Comparison of ENCODE assay signal across 21 cellular contexts in the genomic region with DNA sequence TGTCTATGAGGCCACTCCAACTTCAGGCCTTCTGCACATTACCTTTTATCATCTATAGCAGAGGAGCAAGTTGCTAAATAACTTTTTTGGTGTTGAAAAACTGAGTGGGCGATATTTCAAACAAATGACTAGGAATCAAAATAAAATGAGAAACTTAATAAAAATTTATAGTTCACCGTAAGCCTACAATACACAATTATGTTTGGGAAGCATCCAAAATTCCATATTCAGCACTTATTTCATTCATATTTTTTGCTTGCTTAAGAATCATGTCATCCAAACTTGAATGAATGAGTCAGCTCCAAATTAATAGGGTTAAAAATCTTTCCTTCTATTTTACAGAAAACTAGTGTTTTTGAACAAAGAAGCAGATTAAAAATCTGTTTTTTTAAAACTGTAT.
A peak's percentile ranks its signal among the peaks of the same experiment; 100 is the strongest.
DNase-seq lines count a peak whose midpoint lies in the region; ATAC-seq, FAIRE-seq and TF ChIP-seq lines count a peak whose summit lies in the region.
"Had no signal": no experiment of that assay in that cellular context is flagged by ENCODE, and none has a peak within 500 bp of the region (broad histone marks: within the 10 kb centered on the region; RNA-seq: fewer than 3 reads in every experiment).

No MANE protein-coding gene starts in this region.

- H3K36me3 Mint-ChIP-seq in astrocyte (ENCODE audit: low read depth, unreplicated experiment), result peaks cover 6% of the 10 kb centered on the region
- H3K36me3 Mint-ChIP-seq in stimulated activated naive B cell treated with anti-CD40 and anti-IgM and Interleukin-4, amounts not matched to agents 10 μg/mL and 1 μg/mL and 100 μg/mL, for 72 hours, result no peaks in the 10 kb centered on the region
- H3K36me3 Mint-ChIP-seq: activated naive CD8-positive, alpha-beta T cell had no signal

- H3K9ac ChIP-seq in GM23248 (no peak overlapping the region), astrocyte (ENCODE audit: low read length) (no peak overlapping the region), fibroblast of lung (ENCODE audit: insufficient read depth, low read length) (no peak overlapping the region)
- H3K9ac ChIP-seq: neural progenitor cell had no signal

- H3K4me2 ChIP-seq in GM23248 (ENCODE audit: unreplicated experiment) (no peak overlapping the region), astrocyte (ENCODE audit: low read length) (no peak overlapping the region), fibroblast of lung (ENCODE audit: extremely low read depth, insufficient read depth, low read length) (no peak overlapping the region)
- H3K4me2 ChIP-seq: neural progenitor cell had no signal

- peak; percentile 44 for DNase-seq in GM23248
- DNase-seq in astrocyte (ENCODE audit: low read depth), result peak; percentile 62
- DNase-seq in fibroblast of lung (ENCODE audit: low read depth in 2 of 2), result peak; percentile 73 to 85
- peak; percentile 72 for DNase-seq in stromal cell of bone marrow (ENCODE audit: low read depth)
- DNase-seq in stimulated activated naive B cell treated with anti-CD40 and anti-IgM and Interleukin-4, amounts not matched to agents 10 μg/mL and 1 μg/mL and 100 μg/mL, for 72 hours, result no peak
- DNase-seq in left colon, result no peak
- no peak for DNase-seq in activated CD4-positive, CD25-positive, alpha-beta regulatory T cell (lab: John Stamatoyannopoulos, UW)
- DNase-seq: activated CD4-positive, alpha-beta T cell treated with anti-CD3 and anti-CD28 coated beads, Interleukin-2, amount 50 U/mL, for 4 hours; effector CD8-positive, alpha-beta T cell; heart left ventricle; Kasumi-1; NCI-H1048; NCI-H187; NCI-H2171 treated with DMSO at 0.1 percent for 48 hours; transverse colon had no signal

- FAIRE-seq in astrocyte (lab: Jason Lieb, UNC), result no peak
- FAIRE-seq: H54 had no signal

- H3K27me3 Mint-ChIP-seq in astrocyte (ENCODE audit: low read depth, unreplicated experiment), result no peaks in the 10 kb centered on the region
- H3K27me3 Mint-ChIP-seq in stimulated activated naive B cell treated with anti-CD40 and anti-IgM and Interleukin-4, amounts not matched to agents 10 μg/mL and 1 μg/mL and 100 μg/mL, for 72 hours, result no peaks in the 10 kb centered on the region

- H4K20me1 ChIP-seq in GM23248 (ENCODE audit: insufficient read depth), result no peaks in the 10 kb centered on the region
- no peaks in the 10 kb centered on the region for H4K20me1 ChIP-seq in astrocyte (ENCODE audit: insufficient read depth, low read length)
- no peaks in the 10 kb centered on the region for H4K20me1 ChIP-seq in fibroblast of lung (ENCODE audit: control insufficient read depth, extremely low read depth, insufficient read depth, low read length)

- no peak overlapping the region for H2AFZ ChIP-seq in GM23248
- no peak overlapping the region for H2AFZ ChIP-seq in astrocyte (ENCODE audit: low read depth, low read length)
- H2AFZ ChIP-seq in fibroblast of lung (ENCODE audit: low read length), result no peak overlapping the region
- H2AFZ ChIP-seq: neural progenitor cell had no signal

- in situ Hi-C loops in GM23248 (cut with MboI), result no loop called here

- no peak for ATAC-seq in stimulated activated naive B cell treated with anti-CD40 and anti-IgM and Interleukin-4, amounts not matched to agents 10 μg/mL and 1 μg/mL and 100 μg/mL, for 72 hours (replicated peaks)
- ATAC-seq in left colon, result no peak
- ATAC-seq: esophagus mucosa, heart left ventricle had no signal

- no peak overlapping the region for H3K27ac Mint-ChIP-seq in astrocyte (ENCODE audit: unreplicated experiment)
- H3K27ac Mint-ChIP-seq in stimulated activated naive B cell treated with anti-CD40 and anti-IgM and Interleukin-4, amounts not matched to agents 10 μg/mL and 1 μg/mL and 100 μg/mL, for 72 hours, result no peak overlapping the region
- H3K27ac Mint-ChIP-seq: activated naive CD8-positive, alpha-beta T cell; neural progenitor cell had no signal

- H3K79me2 ChIP-seq in GM23248 (ENCODE audit: insufficient read depth) (peaks cover 98% of the 10 kb centered on the region), astrocyte (ENCODE audit: insufficient read depth, low read length) (peaks cover 28% of the 10 kb centered on the region), fibroblast of lung (ENCODE audit: control insufficient read depth, insufficient read depth, low read length) (peaks cover 6% of the 10 kb centered on the region)

- H3K27me3 ChIP-seq in GM23248 (replicated peaks; ENCODE audit: insufficient read depth), result no peaks in the 10 kb centered on the region
- no peaks in the 10 kb centered on the region for H3K27me3 ChIP-seq in astrocyte (ENCODE audit: insufficient read depth, low read length)
- H3K27me3 ChIP-seq in fibroblast of lung (ENCODE audit: control insufficient read depth, insufficient read depth, low read length), result no peaks in the 10 kb centered on the region
- H3K27me3 ChIP-seq: heart left ventricle, neural progenitor cell, transverse colon had no signal

- H3K4me3 Mint-ChIP-seq in astrocyte (ENCODE audit: unreplicated experiment), result no peak overlapping the region
- H3K4me3 Mint-ChIP-seq in stimulated activated naive B cell treated with anti-CD40 and anti-IgM and Interleukin-4, amounts not matched to agents 10 μg/mL and 1 μg/mL and 100 μg/mL, for 72 hours, result no peak overlapping the region
- H3K4me3 Mint-ChIP-seq: activated naive CD8-positive, alpha-beta T cell; neural progenitor cell had no signal

- H3K9me2 ChIP-seq in GM23248 (ENCODE audit: insufficient read depth), result no peaks in the 10 kb centered on the region

- TF ChIP-seq CTCF in astrocyte (IDR thresholded peaks at IDR 0.05; ENCODE audit: insufficient read depth, low read depth, low read length) (no peak), fibroblast of lung (conservative IDR thresholded peaks at IDR 0.05 in 1 of 2, IDR thresholded peaks at IDR 0.05 in 1 of 2; ENCODE audit: low read depth in 1 of 2, low read length in 2 of 2) (no peak)

- no peaks in the 10 kb centered on the region for H3K9me3 ChIP-seq in GM23248 (ENCODE audit: low read depth)
- H3K9me3 ChIP-seq in astrocyte (ENCODE audit: insufficient read depth, low read depth, low read length), result no peaks in the 10 kb centered on the region
- no peaks in the 10 kb centered on the region for H3K9me3 ChIP-seq in fibroblast of lung (ENCODE audit: control insufficient read depth, insufficient read depth, low read depth, low read length)
- H3K9me3 ChIP-seq: heart left ventricle, prostate gland, transverse colon had no signal

- H3K4me1 Mint-ChIP-seq in astrocyte (ENCODE audit: low read depth, unreplicated experiment), result peaks cover 12% of the 10 kb centered on the region
- H3K4me1 Mint-ChIP-seq in stimulated activated naive B cell treated with anti-CD40 and anti-IgM and Interleukin-4, amounts not matched to agents 10 μg/mL and 1 μg/mL and 100 μg/mL, for 72 hours, result peaks cover 2 to 8% of the 10 kb centered on the region in 2 donors

- H3K36me3 ChIP-seq in GM23248 (ENCODE audit: low read depth) (peaks cover 75% of the 10 kb centered on the region), astrocyte (ENCODE audit: insufficient read depth, low read length) (peaks cover 37% of the 10 kb centered on the region), fibroblast of lung (ENCODE audit: control insufficient read depth, insufficient read depth, low read length) (no peaks in the 10 kb centered on the region)
- H3K36me3 ChIP-seq: neural progenitor cell, prostate gland had no signal

- intact Hi-C loops in left colon (cut with DNase I, micrococcal nuclease), result no loop called here

- H3K27ac ChIP-seq in GM23248 (0 out of 2 replicates have a peak overlapping the region, but pooled peaks have one; percentile 1), astrocyte (ENCODE audit: low read depth, low read length) (peak overlapping the region; percentile 32), fibroblast of lung (ENCODE audit: insufficient read depth, low read length) (peak overlapping the region; percentile 8)
- H3K27ac ChIP-seq: heart left ventricle, neural progenitor cell, prostate gland, transverse colon, VCaP had no signal

- H3K4me1 ChIP-seq in GM23248 (ENCODE audit: insufficient read depth) (peaks cover 47% of the 10 kb centered on the region), astrocyte (ENCODE audit: insufficient read depth, low read length) (peaks cover 16% of the 10 kb centered on the region), fibroblast of lung (ENCODE audit: control insufficient read depth, extremely low read depth, insufficient read depth, low read length) (peaks cover 19% of the 10 kb centered on the region)
- H3K4me1 ChIP-seq: neural progenitor cell, prostate gland had no signal

- 50% methylated on average over 2 of the region's 2 CpGs for WGBS in GM23248 (ENCODE audit: low coverage in 1 of 2, low lambda C conversion rate in 2 of 2, missing lambda C conversion rate in 2 of 2), 2 experiments

- no peak overlapping the region for H3K4me3 ChIP-seq in GM23248
- H3K4me3 ChIP-seq in astrocyte (ENCODE audit: insufficient read depth, low read depth, low read length), result no peak overlapping the region
- H3K4me3 ChIP-seq in fibroblast of lung (replicated peaks in 1 of 4; ENCODE audit: control extremely low read depth in 1 of 4, insufficient read depth in 1 of 4, low read depth in 3 of 4, low read length in 4 of 4), result no peak overlapping the region
- H3K4me3 ChIP-seq: heart left ventricle, neural progenitor cell, prostate gland, transverse colon had no signal

- peaks cover 59% of the 10 kb centered on the region for H3F3A ChIP-seq in GM23248 (ENCODE audit: insufficient read depth)

- H3K9me3 Mint-ChIP-seq in astrocyte (ENCODE audit: unreplicated experiment), result no peaks in the 10 kb centered on the region
- no peaks in the 10 kb centered on the region for H3K9me3 Mint-ChIP-seq in stimulated activated naive B cell treated with anti-CD40 and anti-IgM and Interleukin-4, amounts not matched to agents 10 μg/mL and 1 μg/mL and 100 μg/mL, for 72 hours
- H3K9me3 Mint-ChIP-seq: neural progenitor cell had no signal

Comparison
In these comparisons a context has a peak if more than half of its experiments do, and no peak if none do; other contexts are left out.
1. DNase-seq: peak in GM23248 (single experiment), astrocyte (single experiment), fibroblast of lung (2 of 2) and stromal cell of bone marrow (single experiment); none in stimulated activated naive B cell treated with anti-CD40 and anti-IgM and Interleukin-4, amounts not matched to agents 10 μg/mL and 1 μg/mL and 100 μg/mL, for 72 hours (single experiment), left colon (0 of 2) and activated CD4-positive, CD25-positive, alpha-beta regulatory T cell (0 of 4).
2. Peak in every context shown above with its lines, with median percentiles within 50 percentile points of each other: H3K27ac ChIP-seq.